1 cellular context compared by ENCODE assay signal in the genomic region with DNA sequence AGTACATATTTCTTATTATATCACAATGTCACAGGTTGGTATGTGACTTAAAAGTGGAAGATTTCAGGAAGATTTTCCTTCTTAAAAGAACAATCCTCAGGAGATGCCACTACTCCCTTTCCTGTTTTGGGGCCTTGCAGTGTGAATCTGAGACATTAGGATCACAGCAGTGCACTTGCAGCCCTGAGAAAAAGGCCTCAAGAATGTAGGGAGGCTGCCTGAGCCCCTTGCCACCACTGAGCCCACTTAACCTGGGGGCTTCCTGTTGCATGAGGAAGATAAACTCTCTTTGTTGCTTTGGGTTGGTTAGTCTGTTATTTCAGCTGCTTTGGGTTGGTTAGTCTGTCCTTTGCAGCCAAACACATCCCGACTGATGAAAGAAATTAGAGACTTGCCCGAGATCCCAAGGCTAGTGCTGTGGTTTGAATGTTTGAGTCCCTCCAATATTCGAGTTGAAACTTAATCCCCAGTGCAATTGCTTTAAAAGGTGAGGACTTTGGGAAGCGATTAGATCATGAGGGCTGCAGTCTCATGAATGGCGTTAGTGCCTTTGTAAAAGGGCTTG.
TF ChIP-seq lines count a peak whose summit lies in the region.

No MANE protein-coding gene starts in this region.

TF ChIP-seq in H1, 55 proteins besides CTCF, POLR2A, EP300 and RAD21 (continued from another document):
- TF ChIP-seq, protein P1, sequence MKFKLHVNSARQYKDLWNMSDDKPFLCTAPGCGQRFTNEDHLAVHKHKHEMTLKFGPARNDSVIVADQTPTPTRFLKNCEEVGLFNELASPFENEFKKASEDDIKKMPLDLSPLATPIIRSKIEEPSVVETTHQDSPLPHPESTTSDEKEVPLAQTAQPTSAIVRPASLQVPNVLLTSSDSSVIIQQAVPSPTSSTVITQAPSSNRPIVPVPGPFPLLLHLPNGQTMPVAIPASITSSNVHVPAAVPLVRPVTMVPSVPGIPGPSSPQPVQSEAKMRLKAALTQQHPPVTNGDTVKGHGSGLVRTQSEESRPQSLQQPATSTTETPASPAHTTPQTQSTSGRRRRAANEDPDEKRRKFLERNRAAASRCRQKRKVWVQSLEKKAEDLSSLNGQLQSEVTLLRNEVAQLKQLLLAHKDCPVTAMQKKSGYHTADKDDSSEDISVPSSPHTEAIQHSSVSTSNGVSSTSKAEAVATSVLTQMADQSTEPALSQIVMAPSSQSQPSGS (IDR thresholded peaks at IDR 0.05; ENCODE audit: low read length) = no peak
- no peak for TF ChIP-seq HDAC2 (IDR thresholded peaks at IDR 0.05; ENCODE audit: borderline replicate concordance in 1 of 2, low read depth in 2 of 2, low read length in 2 of 2)
- no peak for TF ChIP-seq JUND (IDR thresholded peaks at IDR 0.05; ENCODE audit: low read length)
- no peak for TF ChIP-seq POLR2AphosphoS5 (IDR thresholded peaks at IDR 0.05; ENCODE audit: low read depth, low read length)
- TF ChIP-seq GTF2F1 (IDR thresholded peaks at IDR 0.05; ENCODE audit: borderline replicate concordance, low read depth, low read length) = no peak
- TF ChIP-seq, protein P2, sequence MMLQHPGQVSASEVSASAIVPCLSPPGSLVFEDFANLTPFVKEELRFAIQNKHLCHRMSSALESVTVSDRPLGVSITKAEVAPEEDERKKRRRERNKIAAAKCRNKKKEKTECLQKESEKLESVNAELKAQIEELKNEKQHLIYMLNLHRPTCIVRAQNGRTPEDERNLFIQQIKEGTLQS (IDR thresholded peaks at IDR 0.05; ENCODE audit: insufficient read depth, low read depth, low read length) = no peak
- no peak for TF ChIP-seq CBX8 (IDR thresholded peaks at IDR 0.05; ENCODE audit: borderline replicate concordance, low read depth, low read length)
- no peak for TF ChIP-seq RXRA (IDR thresholded peaks at IDR 0.05; ENCODE audit: insufficient read depth, low read depth, low read length)
- TF ChIP-seq CREB1 (IDR thresholded peaks at IDR 0.05) = no peak
- TF ChIP-seq, protein P3, sequence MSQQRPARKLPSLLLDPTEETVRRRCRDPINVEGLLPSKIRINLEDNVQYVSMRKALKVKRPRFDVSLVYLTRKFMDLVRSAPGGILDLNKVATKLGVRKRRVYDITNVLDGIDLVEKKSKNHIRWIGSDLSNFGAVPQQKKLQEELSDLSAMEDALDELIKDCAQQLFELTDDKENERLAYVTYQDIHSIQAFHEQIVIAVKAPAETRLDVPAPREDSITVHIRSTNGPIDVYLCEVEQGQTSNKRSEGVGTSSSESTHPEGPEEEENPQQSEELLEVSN (IDR thresholded peaks at IDR 0.05) = no peak
- TF ChIP-seq, protein P4, sequence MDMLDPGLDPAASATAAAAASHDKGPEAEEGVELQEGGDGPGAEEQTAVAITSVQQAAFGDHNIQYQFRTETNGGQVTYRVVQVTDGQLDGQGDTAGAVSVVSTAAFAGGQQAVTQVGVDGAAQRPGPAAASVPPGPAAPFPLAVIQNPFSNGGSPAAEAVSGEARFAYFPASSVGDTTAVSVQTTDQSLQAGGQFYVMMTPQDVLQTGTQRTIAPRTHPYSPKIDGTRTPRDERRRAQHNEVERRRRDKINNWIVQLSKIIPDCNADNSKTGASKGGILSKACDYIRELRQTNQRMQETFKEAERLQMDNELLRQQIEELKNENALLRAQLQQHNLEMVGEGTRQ (IDR thresholded peaks at IDR 0.05; ENCODE audit: low read length) = no peak
- no peak for TF ChIP-seq SUZ12 (IDR thresholded peaks at IDR 0.05; ENCODE audit: low read length)
- TF ChIP-seq BRCA1 (IDR thresholded peaks at IDR 0.05; ENCODE audit: low read depth, low read length) = no peak
- no peak for TF ChIP-seq NRF1 (IDR thresholded peaks at IDR 0.05; ENCODE audit: low read depth, low read length)
- TF ChIP-seq SIRT6 (IDR thresholded peaks at IDR 0.05; ENCODE audit: low read length) = no peak
TF ChIP-seq in H1: peak in this region for 0.
